Comparison of ENCODE assay signal across 2 cellular contexts in genomic region chr5:121969660-121970295, GRCh38.
TF ChIP-seq lines count a peak whose summit lies in the region.

No MANE protein-coding gene starts in this region.

TF ChIP-seq in HEK293, 187 proteins besides CTCF, POLR2A, EP300 and RAD21 (continued from another document):
- TF ChIP-seq PRDM6 (tag by site-specific recombination; IDR thresholded peaks at IDR 0.05) (peak; percentile 86), ZNF211 (tag by site-specific recombination; IDR thresholded peaks at IDR 0.05; ENCODE audit: low read depth) (no peak), WT1 (tag by site-specific recombination; IDR thresholded peaks at IDR 0.05) (no peak), SETDB1 (IDR thresholded peaks at IDR 0.05; ENCODE audit: insufficient read length, low read length) (no peak), MEIS1 (CRISPR knock-in tag; IDR thresholded peaks at IDR 0.05; ENCODE audit: borderline replicate concordance) (no peak), KLF8 (tag by site-specific recombination; IDR thresholded peaks at IDR 0.05) (no peak)

TF ChIP-seq in K562, 482 proteins besides CTCF, POLR2A, EP300 and RAD21 (continued from another document):
- TF ChIP-seq CHAMP1 (IDR thresholded peaks at IDR 0.05) (no peak), ZEB2 (IDR thresholded peaks at IDR 0.05) (no peak), ZNF75A (CRISPR knock-in tag; IDR thresholded peaks at IDR 0.05) (no peak), SMARCB1 (IDR thresholded peaks at IDR 0.05; ENCODE audit: insufficient read length, low read depth) (no peak), ZNF316 (IDR thresholded peaks at IDR 0.05) (peak; percentile 94), BMI1 (IDR thresholded peaks at IDR 0.05; ENCODE audit: low read length) (no peak), MAFG (tag; conservative IDR thresholded peaks at IDR 0.05) (peak; percentile 75), C11orf30 (IDR thresholded peaks at IDR 0.05; ENCODE audit: low read depth) (peak; percentile 87), DNMT1 (IDR thresholded peaks at IDR 0.05) (no peak), MAFF (IDR thresholded peaks at IDR 0.05; ENCODE audit: low read length) (peak; percentile 62), ZC3H11A (IDR thresholded peaks at IDR 0.05; ENCODE audit: low read depth, low read length) (no peak), ZNF212 (CRISPR knock-in tag; IDR thresholded peaks at IDR 0.05) (no peak), HMGXB4 (CRISPR knock-in tag; IDR thresholded peaks at IDR 0.05) (no peak), L3MBTL2 (IDR thresholded peaks at IDR 0.05) (no peak), FOXK2 (conservative IDR thresholded peaks at IDR 0.05 in 1 of 2, IDR thresholded peaks at IDR 0.05 in 1 of 2; ENCODE audit: low read depth in 2 of 2) (no peak), SLC30A9 (CRISPR knock-in tag; IDR thresholded peaks at IDR 0.05) (no peak), ZNF253 (CRISPR knock-in tag; conservative IDR thresholded peaks at IDR 0.05) (no peak), MLLT1 (IDR thresholded peaks at IDR 0.05) (no peak), E2F5 (CRISPR knock-in tag; IDR thresholded peaks at IDR 0.05) (no peak), NRF1 (conservative IDR thresholded peaks at IDR 0.05 in 1 of 2, IDR thresholded peaks at IDR 0.05 in 1 of 2) (no peak), ZNF780A (CRISPR knock-in tag; IDR thresholded peaks at IDR 0.05) (no peak), MAFK (IDR thresholded peaks at IDR 0.05; ENCODE audit: low read length) (peak; percentile 72), GABPB1 (CRISPR knock-in tag; IDR thresholded peaks at IDR 0.05) (no peak), HDAC8 (tag; IDR thresholded peaks at IDR 0.05) (no peak), ZFX (CRISPR knock-in tag; IDR thresholded peaks at IDR 0.05) (no peak), DIDO1 (tag; IDR thresholded peaks at IDR 0.05; ENCODE audit: low read depth) (no peak), NCOA6 (IDR thresholded peaks at IDR 0.05) (no peak)
